25 cellular contexts compared by ENCODE assay signal in genomic region chr22:40612291-40612740, GRCh38. TPM values are rescaled to one million over a fixed set of nuclear protein-coding genes. Genes with fewer than 3 reads are reported as not detected.
DNase-seq lines count a peak whose midpoint lies in the region; ATAC-seq, FAIRE-seq and TF ChIP-seq lines count a peak whose summit lies in the region.
"Had no signal": no experiment of that assay in that cellular context is flagged by ENCODE, and none has a peak within 500 bp of the region (broad histone marks: within the 10 kb centered on the region; RNA-seq: fewer than 3 reads in every experiment).

No MANE protein-coding gene starts in this region.

- no peaks in the 10 kb centered on the region for H3K36me3 Mint-ChIP-seq in natural killer cell

- intact Hi-C loops in body of pancreas (cut with DNase I) = no loop called here
- intact Hi-C loops in pancreas (cut with DNase I) = no loop called here
- intact Hi-C loops in natural killer cell (cut with micrococcal nuclease) = no loop called here

- H3K4me1 Mint-ChIP-seq in natural killer cell = peaks cover 39 to 43% of the 10 kb centered on the region in 2 donors

- no peaks in the 10 kb centered on the region for H3K9me3 Mint-ChIP-seq in natural killer cell
- H3K9me3 Mint-ChIP-seq: CD14-positive monocyte, IgD-negative memory B cell had no signal

- no peak overlapping the region for H3K4me3 Mint-ChIP-seq in natural killer cell
- H3K4me3 Mint-ChIP-seq: CD14-positive monocyte had no signal

- DNase-seq in RWPE1 (ENCODE audit: low spot score) (no peak), body of pancreas (no peak), pancreas (no peak), NCI-H2029 (lab: John Stamatoyannopoulos, UW) (no peak), KG1 (lab: John Stamatoyannopoulos, UW) (no peak), natural killer cell (no peak)
- no peak for DNase-seq in stimulated activated CD4-positive, alpha-beta T cell treated with anti-CD3 and anti-CD28 coated beads, Interleukin-2, amount 100 ng/mL, for 24 hours
- DNase-seq: BE2C, HCEC 1CT, Karpas-422, MV-4-11, NCI-H1105, NCI-H1436 treated with DMSO at 0.1 percent for 48 hours, NCI-H2029 treated with DMSO at 0.1 percent for 48 hours, NCI-H446 treated with DMSO at 0.1 percent for 48 hours, NCI-H526, RPMI8226, SHP77 treated with DMSO at 0.1 percent for 48 hours had no signal

- no peak for TF ChIP-seq CTCF in HEK293 (tag by site-specific recombination; IDR thresholded peaks at IDR 0.05)
- TF ChIP-seq CTCF in RWPE1 (conservative IDR thresholded peaks at IDR 0.05; ENCODE audit: low read depth) = no peak
- TF ChIP-seq CTCF in body of pancreas (IDR thresholded peaks at IDR 0.05) = no peak
- TF ChIP-seq CTCF in pancreas (IDR thresholded peaks at IDR 0.05) = no peak
- no peak for TF ChIP-seq CTCF in natural killer cell (IDR thresholded peaks at IDR 0.05)

- H3K4me3 ChIP-seq in HEK293 (ENCODE audit: low read depth, low read length) (no peak overlapping the region), body of pancreas (no peak overlapping the region), pancreas (no peak overlapping the region)
- H3K4me3 ChIP-seq: GM12878 had no signal

- WGBS in body of pancreas, 2 donors = 27 to 36% methylated on average over 4 of the region's 4 CpGs
- WGBS in pancreas, 2 donors = 34 to 38% methylated on average over 4 of the region's 4 CpGs

- H3K27me3 Mint-ChIP-seq in natural killer cell (ENCODE audit: low read depth in 2 of 2) = no peaks in the 10 kb centered on the region
- H3K27me3 Mint-ChIP-seq: IgD-negative memory B cell had no signal

- CTCF ChIA-PET in HEK293 (lab: Yijun Ruan, JAX) (interaction anchor here (1.4 to 1.9 kb wide), 2 partner anchors 12 to 33 kb away, joined by 4 to 5 read pairs; no protein-coding TSS in a partner anchor), RWPE1 (lab: Yijun Ruan, JAX) (no interaction called here)

- no peaks in the 10 kb centered on the region for H3K27me3 ChIP-seq in body of pancreas
- H3K27me3 ChIP-seq in pancreas = no peaks in the 10 kb centered on the region
- H3K27me3 ChIP-seq: BE2C had no signal

- peaks cover 37% of the 10 kb centered on the region for H3K4me1 ChIP-seq in HEK293 (ENCODE audit: control insufficient read depth, insufficient read depth, low read length)
- peaks cover 35% of the 10 kb centered on the region for H3K4me1 ChIP-seq in body of pancreas
- peaks cover 4 to 25% (median 14%) of the 10 kb centered on the region in 3 donors for H3K4me1 ChIP-seq in pancreas

- peak; percentile 27 for ATAC-seq in body of pancreas
- peak; percentile 44 to 67 (median 62) for ATAC-seq in pancreas
- ATAC-seq in natural killer cell = no peak
- ATAC-seq: GM12878 had no signal

- H3K9me3 ChIP-seq in HEK293 (ENCODE audit: control insufficient read depth, insufficient read depth, low read depth, low read length) (no peaks in the 10 kb centered on the region), body of pancreas (no peaks in the 10 kb centered on the region), pancreas (no peaks in the 10 kb centered on the region)
- H3K9me3 ChIP-seq: BE2C had no signal

- TF ChIP-seq POLR2A in body of pancreas (IDR thresholded peaks at IDR 0.05) = no peak

- H3K36me3 ChIP-seq in HEK293 (ENCODE audit: control insufficient read depth in 2 of 2, insufficient read depth in 1 of 2, low read length in 2 of 2) (peaks cover 0 to 4% of the 10 kb centered on the region in 2 experiments; a peak in 1 of 3 replicates), body of pancreas (replicated peaks in 1 of 2; ENCODE audit: insufficient read depth in 1 of 2, low read depth in 2 of 2) (no peaks in the 10 kb centered on the region), pancreas (no peaks in the 10 kb centered on the region)
- H3K36me3 ChIP-seq: BE2C had no signal

- peak overlapping the region; percentile 4; the same call in 1 of the 2 replicates for H3K27ac ChIP-seq in HEK293 (ENCODE audit: extremely low read depth, low read depth, low read length)
- H3K27ac ChIP-seq in RWPE1 = peak overlapping the region; percentile 34; the same call in 1 of the 2 replicates
- H3K27ac ChIP-seq in body of pancreas = no peak overlapping the region
- no peak overlapping the region for H3K27ac ChIP-seq in pancreas

- POLR2A ChIA-PET in HEK293 (lab: Yijun Ruan, JAX) (interaction anchor here (1.6 kb wide), 1 partner anchor 29 kb away, joined by 3 read pairs; no protein-coding TSS in a partner anchor), RWPE1 (lab: Yijun Ruan, JAX; ENCODE audit: low non-redundant PET) (no interaction called here)

- no peak overlapping the region for H3K27ac Mint-ChIP-seq in natural killer cell
- H3K27ac Mint-ChIP-seq: IgD-negative memory B cell had no signal

- FAIRE-seq in pancreas (lab: Jason Lieb, UNC) = no peak
- FAIRE-seq: D721Med, G401.6, GM12878, H1 had no signal

TF ChIP-seq in HEK293, 187 proteins besides CTCF, POLR2A, EP300 and RAD21 (continues in another document):
- TF ChIP-seq ZNF571 (tag by site-specific recombination; IDR thresholded peaks at IDR 0.05) (no peak), ZNF362 (tag by site-specific recombination; IDR thresholded peaks at IDR 0.05) (peak; percentile 47; the same call in 1 of the 2 replicates), FEZF1 (tag by site-specific recombination; IDR thresholded peaks at IDR 0.05) (peak; percentile 51; the same call in 1 of the 2 replicates), ZSCAN4 (tag by site-specific recombination; IDR thresholded peaks at IDR 0.05) (no peak), ZNF112 (tag by site-specific recombination; IDR thresholded peaks at IDR 0.05) (no peak), BCL11A (tag by site-specific recombination; IDR thresholded peaks at IDR 0.05; ENCODE audit: low read depth) (peak; percentile 75), PRDM10 (tag by site-specific recombination; IDR thresholded peaks at IDR 0.05) (peak; percentile 70), ZNF366 (tag by site-specific recombination; conservative IDR thresholded peaks at IDR 0.05) (peak; percentile 62), ZNF514 (tag by site-specific recombination; IDR thresholded peaks at IDR 0.05) (no peak), ZNF544 (tag by site-specific recombination; IDR thresholded peaks at IDR 0.05) (no peak), ZNF398 (tag by site-specific recombination; IDR thresholded peaks at IDR 0.05) (no peak), SP7 (tag by site-specific recombination; IDR thresholded peaks at IDR 0.05) (peak; percentile 88)

RNA-seq across cellular contexts. Expression of gene MRTFA, which starts 24.2 kb away (rescaled TPM):
- 10 to 100 TPM; 47.0 to 71.5 TPM for total RNA-seq in body of pancreas
- total RNA-seq in pancreas = 10 to 100 TPM; 15.2 to 35.3 (median 24.1) TPM
- polyA plus RNA-seq in pancreas = 10 to 100 TPM; 13.6 to 24.7 TPM
- 10 to 100 TPM; 81.8 to 91.9 (median 83.5) TPM for total RNA-seq in natural killer cell

Comparison
In these comparisons a context has a peak if more than half of its experiments do, and no peak if none do; other contexts are left out.
1. H3K27ac ChIP-seq: peak in HEK293 (single experiment) and RWPE1 (single experiment); none in body of pancreas (0 of 4) and pancreas (0 of 4).
2. ATAC-seq: peak in body of pancreas (single experiment) and pancreas (4 of 4); none in natural killer cell (0 of 3).